In the genomic region with DNA sequence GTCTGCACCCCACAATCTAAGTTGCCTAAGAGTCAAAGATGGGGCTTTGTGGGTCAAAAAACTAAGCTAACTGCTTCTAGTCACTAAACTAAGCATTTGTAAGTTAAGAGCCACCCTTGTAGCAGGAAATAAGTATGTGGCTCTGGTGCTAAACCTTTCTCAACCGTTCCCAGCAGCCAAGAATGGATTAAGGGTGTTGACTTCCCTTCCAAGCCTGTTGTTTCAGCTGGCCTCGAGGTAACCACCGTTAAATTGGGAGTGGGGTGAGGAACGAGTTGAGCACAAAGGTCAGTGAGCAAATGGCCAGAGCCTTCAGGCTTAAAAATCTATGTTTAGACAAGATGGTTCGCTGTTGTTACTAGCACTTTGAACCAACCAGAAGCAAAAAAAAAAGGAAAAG, we compare ENCODE assay signal across 14 cellular contexts.
DNase-seq lines count a peak whose midpoint lies in the region; ATAC-seq and TF ChIP-seq lines count a peak whose summit lies in the region.
"Had no signal": no experiment of that assay in that cellular context is flagged by ENCODE, and none has a peak within 500 bp of the region (broad histone marks: within the 10 kb centered on the region; RNA-seq: fewer than 3 reads in every experiment).

No MANE protein-coding gene starts in this region.

- H3T11ph ChIP-seq in H9 (ENCODE audit: low read length) = no peak overlapping the region

- no peak overlapping the region for H3K18ac ChIP-seq in H9 (ENCODE audit: insufficient read length, low read depth, low read length)

- H3K9me3 ChIP-seq in esophagus muscularis mucosa = no peaks in the 10 kb centered on the region
- H3K9me3 ChIP-seq in skeletal muscle satellite cell (replicated peaks; ENCODE audit: low read length) = no peaks in the 10 kb centered on the region
- no peaks in the 10 kb centered on the region for H3K9me3 ChIP-seq in H9 (ENCODE audit: control insufficient read depth, low read depth, low read length)
- H3K9me3 ChIP-seq: right atrium auricular region had no signal

- no peak for ATAC-seq in left colon

- 18% methylated on average over 5 of the region's 5 CpGs for WGBS in esophagus muscularis mucosa
- no CpG with 5 or more reads among the region's 5 CpGs for WGBS in H9 (ENCODE audit: extremely low coverage, insufficient read length, low lambda C conversion rate)

- peak overlapping the region; percentile 51 for H3K9ac ChIP-seq in skeletal muscle satellite cell (ENCODE audit: low read depth, low read length)
- H3K9ac ChIP-seq in H9 (ENCODE audit: extremely low read depth, insufficient read length, low read length) = no peak overlapping the region

- no peak overlapping the region for H2AK5ac ChIP-seq in H9 (ENCODE audit: insufficient read length, low read length)

- peaks cover 2% of the 10 kb centered on the region for H3K27me3 Mint-ChIP-seq in activated T-helper 2 cell treated with anti-CD3 and anti-CD28 coated beads, Interferon-gamma antibody, Interleukin-2, Interleukin-4, amounts not matched to agents 10 μg/mL and 5 μg/mL and 100 μg/mL, durations not matched to agents 14 hours and 24 hours and 36 hours (ENCODE audit: low read depth)
- peaks cover 15% of the 10 kb centered on the region for H3K27me3 Mint-ChIP-seq in H9 (ENCODE audit: low read depth)

- no peak for TF ChIP-seq EP300 in esophagus muscularis mucosa (IDR thresholded peaks at IDR 0.05)

- H3K9me3 Mint-ChIP-seq in activated T-helper 2 cell treated with anti-CD3 and anti-CD28 coated beads, Interferon-gamma antibody, Interleukin-2, Interleukin-4, amounts not matched to agents 10 μg/mL and 5 μg/mL and 100 μg/mL, durations not matched to agents 14 hours and 24 hours and 36 hours = peaks cover 4% of the 10 kb centered on the region
- no peaks in the 10 kb centered on the region; a peak in 1 of 5 replicates for H3K9me3 Mint-ChIP-seq in H9
- H3K9me3 Mint-ChIP-seq: activated B cell treated with CpG ODN at 0.5 μM for 24 hours had no signal

- H4K91ac ChIP-seq in H9 (ENCODE audit: insufficient read length, low read depth, low read length) = no peak overlapping the region

- H3K79me1 ChIP-seq in H9 (ENCODE audit: insufficient read depth, low read depth, low read length, poor library complexity, severe bottlenecking) = no peaks in the 10 kb centered on the region

- H2BK120ac ChIP-seq in H9 (ENCODE audit: low read depth, low read length, poor library complexity, severe bottlenecking) = no peak overlapping the region

- H3K27me3 ChIP-seq in esophagus muscularis mucosa (no peaks in the 10 kb centered on the region), skeletal muscle satellite cell (ENCODE audit: control insufficient read depth, insufficient read depth, low read length) (no peaks in the 10 kb centered on the region), H9 (ENCODE audit: insufficient read depth, low read length) (no peaks in the 10 kb centered on the region)
- H3K27me3 ChIP-seq: right atrium auricular region had no signal

- H2BK5ac ChIP-seq in H9 (ENCODE audit: insufficient read length, low read length) = no peak overlapping the region

- H3K23ac ChIP-seq in H9 (ENCODE audit: insufficient read length, low read depth, low read length) = no peak overlapping the region

- peaks cover 8% of the 10 kb centered on the region for H3K23me2 ChIP-seq in H9 (ENCODE audit: insufficient read length, low read depth, low read length, poor library complexity, severe bottlenecking)

- H3K4me2 ChIP-seq in skeletal muscle satellite cell (ENCODE audit: low read length) = peak overlapping the region; percentile 7
- no peak overlapping the region for H3K4me2 ChIP-seq in H9 (ENCODE audit: insufficient read depth, insufficient read length, low read length)

- H4K5ac ChIP-seq in H9 (ENCODE audit: insufficient read length, low read depth, low read length) = no peak overlapping the region

- H3K36me3 ChIP-seq in esophagus muscularis mucosa (no peaks in the 10 kb centered on the region), skeletal muscle satellite cell (ENCODE audit: insufficient read depth, low read length) (no peaks in the 10 kb centered on the region)
- H3K36me3 ChIP-seq: right atrium auricular region had no signal

- intact Hi-C loops in esophagus muscularis mucosa (cut with DNase I) (loop anchor here (10.0 kb wide), 1 partner anchor 243 kb away; the partner anchor contains the start of gene BCAS2), left colon (cut with DNase I, micrococcal nuclease) (no loop called here)
- intact Hi-C loops in activated T-helper 2 cell treated with anti-CD3 and anti-CD28 coated beads, Interferon-gamma antibody, Interleukin-2, Interleukin-4, amounts not matched to agents 10 μg/mL and 5 μg/mL and 100 μg/mL, durations not matched to agents 14 hours and 24 hours and 36 hours (cut with micrococcal nuclease) = loop anchor here (5.0 to 10.0 kb wide), 2 partner anchors 373 to 535 kb away; partner anchors contain the start of gene NRAS

- no peak overlapping the region for H3K27ac Mint-ChIP-seq in activated T-helper 2 cell treated with anti-CD3 and anti-CD28 coated beads, Interferon-gamma antibody, Interleukin-2, Interleukin-4, amounts not matched to agents 10 μg/mL and 5 μg/mL and 100 μg/mL, durations not matched to agents 14 hours and 24 hours and 36 hours
- H3K27ac Mint-ChIP-seq in H9 = no peak overlapping the region
- H3K27ac Mint-ChIP-seq: activated B cell treated with CpG ODN at 0.5 μM for 24 hours had no signal

- H2BK15ac ChIP-seq in H9 (ENCODE audit: low read depth, low read length) = no peak overlapping the region

- peaks cover 23% of the 10 kb centered on the region for H3K4me1 Mint-ChIP-seq in activated T-helper 2 cell treated with anti-CD3 and anti-CD28 coated beads, Interferon-gamma antibody, Interleukin-2, Interleukin-4, amounts not matched to agents 10 μg/mL and 5 μg/mL and 100 μg/mL, durations not matched to agents 14 hours and 24 hours and 36 hours (ENCODE audit: low read depth)
- peaks cover 6 to 13% of the 10 kb centered on the region in 2 experiments for H3K4me1 Mint-ChIP-seq in H9

- H3K4me3 Mint-ChIP-seq in activated T-helper 2 cell treated with anti-CD3 and anti-CD28 coated beads, Interferon-gamma antibody, Interleukin-2, Interleukin-4, amounts not matched to agents 10 μg/mL and 5 μg/mL and 100 μg/mL, durations not matched to agents 14 hours and 24 hours and 36 hours (ENCODE audit: low read depth) = no peak overlapping the region
- H3K4me3 Mint-ChIP-seq in H9 = no peak overlapping the region
- H3K4me3 Mint-ChIP-seq: activated B cell treated with CpG ODN at 0.5 μM for 24 hours had no signal

- no peaks in the 10 kb centered on the region for H3K36me3 Mint-ChIP-seq in activated T-helper 2 cell treated with anti-CD3 and anti-CD28 coated beads, Interferon-gamma antibody, Interleukin-2, Interleukin-4, amounts not matched to agents 10 μg/mL and 5 μg/mL and 100 μg/mL, durations not matched to agents 14 hours and 24 hours and 36 hours (ENCODE audit: low read depth)
- no peaks in the 10 kb centered on the region; a peak in 1 of 7 replicates for H3K36me3 Mint-ChIP-seq in H9 (ENCODE audit: insufficient read depth in 1 of 3, low read depth in 3 of 3)
- H3K36me3 Mint-ChIP-seq: naive B cell had no signal

- no peak overlapping the region for H2BK12ac ChIP-seq in H9 (ENCODE audit: insufficient read length, low read depth, low read length)

- TF ChIP-seq CTCF in esophagus muscularis mucosa (IDR thresholded peaks at IDR 0.05) (no peak), H9 (conservative IDR thresholded peaks at IDR 0.05) (no peak)

- H3K27ac ChIP-seq in esophagus muscularis mucosa (replicated peaks in 1 of 4) (no peak overlapping the region), H9 (ENCODE audit: insufficient read length, low read depth, low read length) (no peak overlapping the region)
- H3K27ac ChIP-seq: 22Rv1, right atrium auricular region had no signal

- no peak overlapping the region for H2BK20ac ChIP-seq in H9 (ENCODE audit: low read depth, low read length, poor library complexity, severe bottlenecking)

- no peak for TF ChIP-seq POLR2A in esophagus muscularis mucosa (IDR thresholded peaks at IDR 0.05; ENCODE audit: low read depth)

- DNase-seq in DMS53 (lab: John Stamatoyannopoulos, UW) = peak; percentile 43
- DNase-seq in DMS53 treated with DMSO at 0.1 percent for 48 hours (lab: John Stamatoyannopoulos, UW; ENCODE audit: unreplicated experiment) = no peak
- peak; percentile 11 for DNase-seq in SKM-1 treated with dmso at 0.1 percent for 144 hours (lab: John Stamatoyannopoulos, UW; ENCODE audit: unreplicated experiment)
- peak; percentile 81 for DNase-seq in esophagus muscularis mucosa (ENCODE audit: extremely low spot score)
- no peak for DNase-seq in activated T-helper 2 cell treated with anti-CD3 and anti-CD28 coated beads, Interferon-gamma antibody, Interleukin-2, Interleukin-4, amounts not matched to agents 10 μg/mL and 5 μg/mL and 100 μg/mL, durations not matched to agents 14 hours and 24 hours and 36 hours (ENCODE audit: low spot score)
- no peak for DNase-seq in H9
- no peak for DNase-seq in left colon
- DNase-seq: activated B cell treated with CpG ODN at 0.5 μM for 24 hours, Calu3, kidney glomerular epithelial cell, naive B cell had no signal

- H4K20me1 ChIP-seq in H9 (ENCODE audit: control insufficient read depth, insufficient read depth, insufficient read length) = no peaks in the 10 kb centered on the region

- H3K56ac ChIP-seq in H9 (ENCODE audit: insufficient read length, low read depth, low read length) = no peak overlapping the region

- no peak overlapping the region for H4K8ac ChIP-seq in H9 (replicated peaks; ENCODE audit: insufficient read length, low read depth, low read length)

- H3K4me3 ChIP-seq in esophagus muscularis mucosa (no peak overlapping the region), skeletal muscle satellite cell (ENCODE audit: low read length) (no peak overlapping the region)
- H3K4me3 ChIP-seq: right atrium auricular region had no signal

- H3K79me2 ChIP-seq in H9 (ENCODE audit: insufficient read depth, low read length) = no peaks in the 10 kb centered on the region

- H3K14ac ChIP-seq in H9 (ENCODE audit: insufficient read depth, low read length) = no peak overlapping the region

- no peak overlapping the region for H3K4ac ChIP-seq in H9 (ENCODE audit: low read depth, low read length)

- no peak overlapping the region for H2AFZ ChIP-seq in H9 (ENCODE audit: low read length)

- H3K4me1 ChIP-seq in esophagus muscularis mucosa (peaks cover 10 to 12% (median 11%) of the 10 kb centered on the region in 4 donors), skeletal muscle satellite cell (ENCODE audit: control insufficient read depth, insufficient read depth, low read length) (peaks cover 29% of the 10 kb centered on the region), H9 (ENCODE audit: insufficient read depth, low read length) (no peaks in the 10 kb centered on the region; the same call in 1 of the 2 replicates)

Comparison
In these comparisons a context has a peak if more than half of its experiments do, and no peak if none do; other contexts are left out.
1. DNase-seq: peak in DMS53 (single experiment), SKM-1 treated with dmso at 0.1 percent for 144 hours (single experiment) and esophagus muscularis mucosa (single experiment); none in DMS53 treated with DMSO at 0.1 percent for 48 hours (single experiment), activated T-helper 2 cell treated with anti-CD3 and anti-CD28 coated beads, Interferon-gamma antibody, Interleukin-2, Interleukin-4, amounts not matched to agents 10 μg/mL and 5 μg/mL and 100 μg/mL, durations not matched to agents 14 hours and 24 hours and 36 hours (single experiment), H9 (single experiment) and left colon (0 of 2).
2. intact Hi-C loops: an anchor here in esophagus muscularis mucosa (10.0 kb wide) and activated T-helper 2 cell treated with anti-CD3 and anti-CD28 coated beads, Interferon-gamma antibody, Interleukin-2, Interleukin-4, amounts not matched to agents 10 μg/mL and 5 μg/mL and 100 μg/mL, durations not matched to agents 14 hours and 24 hours and 36 hours (5.0 to 10.0 kb wide); none called in left colon.